26 cellular contexts compared by ENCODE assay signal in the genomic region with DNA sequence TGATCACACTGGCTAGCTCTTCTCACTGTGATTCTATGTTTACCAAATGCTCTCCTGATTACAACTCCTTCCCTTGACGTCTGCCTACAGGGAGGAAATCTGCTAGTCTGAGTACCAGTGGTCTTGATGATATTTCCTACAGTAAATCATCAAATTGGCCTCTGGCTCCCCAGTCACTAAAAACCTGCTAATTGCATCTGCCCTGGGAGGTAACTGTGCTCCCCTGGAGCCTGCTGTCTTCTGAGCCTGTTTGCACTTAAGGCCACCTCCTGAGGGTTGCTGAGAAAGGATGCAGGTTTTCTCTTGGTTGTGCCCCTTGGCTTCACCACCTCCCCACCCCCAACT. TPM values are rescaled to one million over a fixed set of nuclear protein-coding genes. Genes with fewer than 3 reads are reported as not detected.
DNase-seq lines count a peak whose midpoint lies in the region; ATAC-seq, FAIRE-seq and TF ChIP-seq lines count a peak whose summit lies in the region.
"Had no signal": no experiment of that assay in that cellular context is flagged by ENCODE, and none has a peak within 500 bp of the region (broad histone marks: within the 10 kb centered on the region; RNA-seq: fewer than 3 reads in every experiment).

No MANE protein-coding gene starts in this region.

- H3K4me2 ChIP-seq in astrocyte (ENCODE audit: low read length), result no peak overlapping the region
- H3K4me2 ChIP-seq in mesendoderm (ENCODE audit: low read length), result no peak overlapping the region

- peaks cover 6% of the 10 kb centered on the region for H3K36me3 Mint-ChIP-seq in activated naive CD8-positive, alpha-beta T cell
- H3K36me3 Mint-ChIP-seq in activated naive CD8-positive, alpha-beta T cell treated with anti-CD3 and anti-CD28 coated beads for 36 hours, result no peaks in the 10 kb centered on the region
- no peaks in the 10 kb centered on the region for H3K36me3 Mint-ChIP-seq in astrocyte (ENCODE audit: low read depth, unreplicated experiment)
- H3K36me3 Mint-ChIP-seq in activated CD8-positive, alpha-beta memory T cell treated with anti-CD3 and anti-CD28 coated beads, Interleukin-2, amount 10 ng/mL, durations not matched to agents 7 days and 5 days, result no peaks in the 10 kb centered on the region

- no peak overlapping the region for H2BK5ac ChIP-seq in mesendoderm (ENCODE audit: low read length)

- H3K4me1 Mint-ChIP-seq in activated naive CD8-positive, alpha-beta T cell (ENCODE audit: low read depth), result peaks cover 68% of the 10 kb centered on the region
- peaks cover 49% of the 10 kb centered on the region for H3K4me1 Mint-ChIP-seq in activated naive CD8-positive, alpha-beta T cell treated with anti-CD3 and anti-CD28 coated beads for 36 hours
- peaks cover 5% of the 10 kb centered on the region for H3K4me1 Mint-ChIP-seq in astrocyte (ENCODE audit: low read depth, unreplicated experiment)
- peaks cover 6% of the 10 kb centered on the region for H3K4me1 Mint-ChIP-seq in activated CD8-positive, alpha-beta memory T cell treated with anti-CD3 and anti-CD28 coated beads, Interleukin-2, amount 10 ng/mL, durations not matched to agents 7 days and 5 days

- CTCF ChIA-PET in activated CD8-positive, alpha-beta memory T cell treated with anti-CD3 and anti-CD28 coated beads, Interleukin-2, amount 10 ng/mL, durations not matched to agents 7 days and 5 days (lab: Charles Lee), result no interaction called here

- no peak overlapping the region for H3K4me3 Mint-ChIP-seq in activated naive CD8-positive, alpha-beta T cell
- no peak overlapping the region for H3K4me3 Mint-ChIP-seq in activated naive CD8-positive, alpha-beta T cell treated with anti-CD3 and anti-CD28 coated beads for 36 hours
- no peak overlapping the region for H3K4me3 Mint-ChIP-seq in astrocyte (ENCODE audit: unreplicated experiment)
- H3K4me3 Mint-ChIP-seq in activated CD8-positive, alpha-beta memory T cell treated with anti-CD3 and anti-CD28 coated beads, Interleukin-2, amount 10 ng/mL, durations not matched to agents 7 days and 5 days, result no peak overlapping the region

- in situ Hi-C loops in gastrocnemius medialis (cut with MboI; ENCODE audit: low sequenced_read_pairs in 4 of 4), result no loop called here

- no peak overlapping the region for H3K23ac ChIP-seq in mesendoderm (ENCODE audit: low read length)

- intact Hi-C loops in gastrocnemius medialis (cut with DNase I; ENCODE audit: low total_unique reads), result no loop called here

- no peak overlapping the region for H3K27ac ChIP-seq in astrocyte (ENCODE audit: low read depth, low read length)
- peak overlapping the region; percentile 84 for H3K27ac ChIP-seq in mesendoderm (ENCODE audit: low read depth, low read length)
- H3K27ac ChIP-seq in upper lobe of left lung, result peak overlapping the region; percentile 33 to 68 (median 55)
- no peak overlapping the region for H3K27ac ChIP-seq in gastrocnemius medialis

- H2AFZ ChIP-seq in astrocyte (ENCODE audit: low read depth, low read length), result no peak overlapping the region

- H3K36me3 ChIP-seq in astrocyte (ENCODE audit: insufficient read depth, low read length) (no peaks in the 10 kb centered on the region), mesendoderm (ENCODE audit: control insufficient read depth, insufficient read depth, low read length) (no peaks in the 10 kb centered on the region), upper lobe of left lung (no peaks in the 10 kb centered on the region), gastrocnemius medialis (no peaks in the 10 kb centered on the region)
- H3K36me3 ChIP-seq: heart right ventricle, MG63, stomach, tibial nerve had no signal

- H3K9me3 ChIP-seq in astrocyte (ENCODE audit: insufficient read depth, low read depth, low read length) (peaks cover 2% of the 10 kb centered on the region), upper lobe of left lung (no peaks in the 10 kb centered on the region), gastrocnemius medialis (no peaks in the 10 kb centered on the region)
- H3K9me3 ChIP-seq: body of pancreas, heart right ventricle, MG63, stomach, tibial nerve had no signal

- TF ChIP-seq POLR2A in upper lobe of left lung (IDR thresholded peaks at IDR 0.05) (no peak), gastrocnemius medialis (IDR thresholded peaks at IDR 0.05) (no peak)

- H2BK15ac ChIP-seq in mesendoderm (replicated peaks; ENCODE audit: low read depth), result no peak overlapping the region

- H3K4me3 ChIP-seq in astrocyte (ENCODE audit: insufficient read depth, low read depth, low read length) (no peak overlapping the region), mesendoderm (ENCODE audit: low read length) (no peak overlapping the region), upper lobe of left lung (no peak overlapping the region), gastrocnemius medialis (no peak overlapping the region)
- H3K4me3 ChIP-seq: body of pancreas, heart right ventricle, MG63, stomach, tibial nerve had no signal

- peaks cover 6% of the 10 kb centered on the region for H3K79me1 ChIP-seq in mesendoderm (ENCODE audit: low read length)

- TF ChIP-seq EP300 in upper lobe of left lung (IDR thresholded peaks at IDR 0.05), result no peak

- no peaks in the 10 kb centered on the region for H3K27me3 ChIP-seq in astrocyte (ENCODE audit: insufficient read depth, low read length)
- H3K27me3 ChIP-seq in mesendoderm (ENCODE audit: insufficient read depth, low read length, poor library complexity), result no peaks in the 10 kb centered on the region
- no peaks in the 10 kb centered on the region for H3K27me3 ChIP-seq in upper lobe of left lung
- H3K27me3 ChIP-seq in gastrocnemius medialis, result no peaks in the 10 kb centered on the region
- H3K27me3 ChIP-seq: body of pancreas, heart right ventricle, MG63, stomach, tibial nerve had no signal

- H4K8ac ChIP-seq in mesendoderm (ENCODE audit: low read depth, low read length), result no peak overlapping the region

- H3K18ac ChIP-seq in mesendoderm (ENCODE audit: low read length), result no peak overlapping the region

- no peaks in the 10 kb centered on the region for H3K79me2 ChIP-seq in astrocyte (ENCODE audit: insufficient read depth, low read length)
- H3K79me2 ChIP-seq in mesendoderm (ENCODE audit: control insufficient read depth, insufficient read depth, low read length), result no peaks in the 10 kb centered on the region

- no peak for FAIRE-seq in astrocyte (lab: Jason Lieb, UNC)
- FAIRE-seq: A204.1, HTR-8/SVneo had no signal

- no CpG with 5 or more reads among the region's 1 CpG for WGBS in mesendoderm (ENCODE audit: extremely low coverage, insufficient coverage, low lambda C conversion rate)
- WGBS in upper lobe of left lung, 2 donors, result 7 to 39% methylated on average over 1 of the region's 1 CpG

- no peak overlapping the region for H2BK120ac ChIP-seq in mesendoderm (ENCODE audit: low read depth, low read length)

- H3K4me1 ChIP-seq in astrocyte (ENCODE audit: insufficient read depth, low read length) (no peaks in the 10 kb centered on the region), mesendoderm (ENCODE audit: control insufficient read depth, low read depth, low read length) (peaks cover 31% of the 10 kb centered on the region), upper lobe of left lung (peaks cover 40 to 50% (median 42%) of the 10 kb centered on the region in 4 donors), gastrocnemius medialis (peaks cover 4 to 8% of the 10 kb centered on the region in 2 donors)
- H3K4me1 ChIP-seq: body of pancreas had no signal

- no peak overlapping the region for H2AK5ac ChIP-seq in mesendoderm (ENCODE audit: low read length)

- H3K27ac Mint-ChIP-seq in activated naive CD8-positive, alpha-beta T cell, result peak overlapping the region; percentile 22
- H3K27ac Mint-ChIP-seq in activated naive CD8-positive, alpha-beta T cell treated with anti-CD3 and anti-CD28 coated beads for 36 hours, result no peak overlapping the region
- H3K27ac Mint-ChIP-seq in astrocyte (ENCODE audit: unreplicated experiment), result peak overlapping the region; percentile 19
- H3K27ac Mint-ChIP-seq in activated CD8-positive, alpha-beta memory T cell treated with anti-CD3 and anti-CD28 coated beads, Interleukin-2, amount 10 ng/mL, durations not matched to agents 7 days and 5 days, result no peak overlapping the region

- peak overlapping the region; percentile 80 for H3K56ac ChIP-seq in mesendoderm (ENCODE audit: low read length)

- H4K20me1 ChIP-seq in astrocyte (ENCODE audit: insufficient read depth, low read length), result no peaks in the 10 kb centered on the region

- ATAC-seq in upper lobe of left lung (ENCODE audit: low FRiP score in 2 of 2) (no peak), GM18867 (IDR thresholded peaks at IDR 0.05; ENCODE audit: unreplicated experiment) (no peak), gastrocnemius medialis (no peak)
- ATAC-seq in activated CD8-positive, alpha-beta memory T cell treated with anti-CD3 and anti-CD28 coated beads, Interleukin-2, amount 10 ng/mL, durations not matched to agents 7 days and 5 days, result no peak
- ATAC-seq: body of pancreas had no signal

- H3K9ac ChIP-seq in astrocyte (ENCODE audit: low read length), result no peak overlapping the region
- no peak overlapping the region for H3K9ac ChIP-seq in mesendoderm (ENCODE audit: low read length)

- H3K9me3 Mint-ChIP-seq in activated naive CD8-positive, alpha-beta T cell (ENCODE audit: low read depth), result no peaks in the 10 kb centered on the region
- no peaks in the 10 kb centered on the region for H3K9me3 Mint-ChIP-seq in activated naive CD8-positive, alpha-beta T cell treated with anti-CD3 and anti-CD28 coated beads for 36 hours
- no peaks in the 10 kb centered on the region for H3K9me3 Mint-ChIP-seq in astrocyte (ENCODE audit: unreplicated experiment)
- no peaks in the 10 kb centered on the region for H3K9me3 Mint-ChIP-seq in activated CD8-positive, alpha-beta memory T cell treated with anti-CD3 and anti-CD28 coated beads, Interleukin-2, amount 10 ng/mL, durations not matched to agents 7 days and 5 days (ENCODE audit: low read depth)
- H3K9me3 Mint-ChIP-seq: activated B cell treated with CpG ODN at 0.5 μM for 24 hours had no signal

- TF ChIP-seq CTCF in astrocyte (IDR thresholded peaks at IDR 0.05; ENCODE audit: insufficient read depth, low read depth, low read length) (no peak), upper lobe of left lung (IDR thresholded peaks at IDR 0.05) (no peak), gastrocnemius medialis (IDR thresholded peaks at IDR 0.05 in 4 of 5, conservative IDR thresholded peaks at IDR 0.05 in 1 of 5) (no peak)

- DNase-seq in activated naive CD8-positive, alpha-beta T cell treated with anti-CD3 and anti-CD28 coated beads for 36 hours, result no peak
- DNase-seq in astrocyte (ENCODE audit: low read depth), result no peak
- peak; percentile 91 for DNase-seq in mesendoderm
- DNase-seq in upper lobe of left lung, result no peak
- DNase-seq in gastrocnemius medialis, result no peak
- DNase-seq in activated CD8-positive, alpha-beta memory T cell treated with anti-CD3 and anti-CD28 coated beads, Interleukin-2, amount 10 ng/mL, durations not matched to agents 7 days and 5 days, result no peak
- DNase-seq: activated B cell treated with CpG ODN at 0.5 μM for 24 hours; activated CD4-positive, alpha-beta T cell treated with anti-CD3 and anti-CD28 coated beads, Interleukin-2, amount 50 U/mL, for 4 hours; activated CD8-positive, alpha-beta memory T cell treated with anti-CD3 and anti-CD28 coated beads, Interleukin-2, amount 50 U/mL, for 4 hours; effector CD4-positive, alpha-beta T cell; HCEC 1CT; heart right ventricle; MG63; NCI-H1417; NCI-H2081; NCI-H2227 treated with DMSO at 0.1 percent for 48 hours; NCI-H69; stomach; SW 1271; T1000 had no signal

- H3K4ac ChIP-seq in mesendoderm (ENCODE audit: low read depth, low read length), result no peak overlapping the region

- no peak overlapping the region for H4K5ac ChIP-seq in mesendoderm (ENCODE audit: low read length)

- H3K27me3 Mint-ChIP-seq in activated naive CD8-positive, alpha-beta T cell, result no peaks in the 10 kb centered on the region
- no peaks in the 10 kb centered on the region for H3K27me3 Mint-ChIP-seq in activated naive CD8-positive, alpha-beta T cell treated with anti-CD3 and anti-CD28 coated beads for 36 hours
- no peaks in the 10 kb centered on the region for H3K27me3 Mint-ChIP-seq in astrocyte (ENCODE audit: low read depth, unreplicated experiment)
- H3K27me3 Mint-ChIP-seq in activated CD8-positive, alpha-beta memory T cell treated with anti-CD3 and anti-CD28 coated beads, Interleukin-2, amount 10 ng/mL, durations not matched to agents 7 days and 5 days, result no peaks in the 10 kb centered on the region
- H3K27me3 Mint-ChIP-seq: activated B cell treated with CpG ODN at 0.5 μM for 24 hours had no signal

RNA-seq across cellular contexts. Expression of gene ELMO1, which starts 56.0 kb away (rescaled TPM):
- total RNA-seq in activated naive CD8-positive, alpha-beta T cell treated with anti-CD3 and anti-CD28 coated beads for 36 hours, result 10 to 100 TPM; 68.0 to 74.4 TPM
- 17.8 and 20.4 TPM in 2 replicates for total RNA-seq in astrocyte
- polyA plus RNA-seq in mesendoderm (2013, experiment 1 of 2), result 8.9 TPM
- 9.3 TPM for polyA plus RNA-seq in mesendoderm (2013, experiment 2 of 2)
- 100 to 1,000 TPM in 1 of 6 donors, 10 to 100 TPM in 5; 51.4 to 204 (median 73.7) TPM for total RNA-seq in upper lobe of left lung
- total RNA-seq in gastrocnemius medialis, result 10 to 100 TPM in 3 of 4 donors, 1 to 10 TPM in 1; 8.4 to 18.9 (median 14.6) TPM
- total RNA-seq in activated CD8-positive, alpha-beta memory T cell treated with anti-CD3 and anti-CD28 coated beads, Interleukin-2, amount 10 ng/mL, durations not matched to agents 7 days and 5 days, result 100 to 1,000 TPM; 101 TPM

Comparison
In these comparisons a context has a peak if more than half of its experiments do, and no peak if none do; other contexts are left out.
1. H3K27ac Mint-ChIP-seq: peak in activated naive CD8-positive, alpha-beta T cell (single experiment) and astrocyte (single experiment); none in activated naive CD8-positive, alpha-beta T cell treated with anti-CD3 and anti-CD28 coated beads for 36 hours (single experiment) and activated CD8-positive, alpha-beta memory T cell treated with anti-CD3 and anti-CD28 coated beads, Interleukin-2, amount 10 ng/mL, durations not matched to agents 7 days and 5 days (single experiment).
2. H3K27ac ChIP-seq: peak in mesendoderm (single experiment) and upper lobe of left lung (4 of 4); none in astrocyte (single experiment) and gastrocnemius medialis (0 of 4).